6 cellular contexts compared by ENCODE assay signal in the genomic region with DNA sequence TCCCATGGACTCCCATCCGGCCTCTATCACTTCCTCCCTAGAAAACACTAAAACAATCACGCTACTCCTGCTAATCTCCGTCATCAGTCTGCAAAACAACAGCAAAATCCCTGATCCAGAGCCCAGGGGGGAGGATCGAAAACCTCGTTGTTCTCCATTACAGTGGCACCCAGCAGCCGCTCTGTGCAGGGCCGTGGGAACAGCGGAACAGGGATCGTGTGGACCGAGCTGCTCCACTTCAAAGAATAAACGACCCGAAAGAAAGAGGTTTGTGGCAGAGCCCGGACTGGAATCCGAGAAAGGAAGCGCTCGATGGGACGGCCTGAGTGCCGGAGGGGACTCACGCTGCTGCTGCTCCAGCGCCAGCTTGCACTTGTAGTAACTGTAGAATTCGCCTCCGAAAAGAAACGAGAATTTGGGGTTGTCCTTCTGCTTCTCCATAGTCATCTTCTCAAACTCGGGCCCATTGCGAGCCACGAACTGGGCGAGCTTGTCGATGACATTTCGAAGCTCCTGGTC. TPM values are rescaled to one million over a fixed set of nuclear protein-coding genes. Genes with fewer than 3 reads are reported as not detected.
DNase-seq lines count a peak whose midpoint lies in the region; ATAC-seq and TF ChIP-seq lines count a peak whose summit lies in the region.

No MANE protein-coding gene starts in this region.

- peaks cover 60% of the 10 kb centered on the region for H3K4me1 ChIP-seq in CD4-positive, CD25-positive, alpha-beta regulatory T cell (ENCODE audit: control insufficient read depth, insufficient read depth, low read length, poor library complexity, severe bottlenecking)

- H3K36me3 Mint-ChIP-seq in CD4-positive, CD25-positive, alpha-beta regulatory T cell, result peaks cover 23% of the 10 kb centered on the region
- H3K36me3 Mint-ChIP-seq in osteocyte (ENCODE audit: unreplicated experiment), result peaks cover 19% of the 10 kb centered on the region

- ATAC-seq in CD4-positive, CD25-positive, alpha-beta regulatory T cell (ENCODE audit: low read depth in 2 of 2), result no peak
- peak; percentile 5 for ATAC-seq in HG03442 (IDR thresholded peaks at IDR 0.05; ENCODE audit: unreplicated experiment)
- no peak for ATAC-seq in HG02571 (IDR thresholded peaks at IDR 0.05; ENCODE audit: unreplicated experiment)

- H3K9me3 Mint-ChIP-seq in CD4-positive, CD25-positive, alpha-beta regulatory T cell, result no peaks in the 10 kb centered on the region
- H3K9me3 Mint-ChIP-seq in osteocyte (ENCODE audit: unreplicated experiment), result no peaks in the 10 kb centered on the region

- H3K9me3 ChIP-seq in CD4-positive, CD25-positive, alpha-beta regulatory T cell (ENCODE audit: control insufficient read depth in 2 of 2, low read length in 2 of 2), result no peaks in the 10 kb centered on the region

- no peaks in the 10 kb centered on the region for H3K27me3 ChIP-seq in CD4-positive, CD25-positive, alpha-beta regulatory T cell (ENCODE audit: control insufficient read depth, insufficient read depth, low read length)

- TF ChIP-seq CTCF in osteocyte (IDR thresholded peaks at IDR 0.05), result no peak

- no peaks in the 10 kb centered on the region for H3K27me3 Mint-ChIP-seq in CD4-positive, CD25-positive, alpha-beta regulatory T cell
- H3K27me3 Mint-ChIP-seq in osteocyte (ENCODE audit: unreplicated experiment), result no peaks in the 10 kb centered on the region

- H3K4me1 Mint-ChIP-seq in CD4-positive, CD25-positive, alpha-beta regulatory T cell, result peaks cover 19 to 70% (median 36%) of the 10 kb centered on the region in 4 donors
- peaks cover 29% of the 10 kb centered on the region for H3K4me1 Mint-ChIP-seq in osteocyte (ENCODE audit: unreplicated experiment)

- H3K4me3 ChIP-seq in CD4-positive, CD25-positive, alpha-beta regulatory T cell (ENCODE audit: low read depth, low read length), result peak overlapping the region; percentile 91

- H3K36me3 ChIP-seq in CD4-positive, CD25-positive, alpha-beta regulatory T cell (ENCODE audit: control insufficient read depth, insufficient read depth, low read length), result peaks cover 21% of the 10 kb centered on the region

- H3K27ac Mint-ChIP-seq in CD4-positive, CD25-positive, alpha-beta regulatory T cell, result peak overlapping the region; percentile 74 to 93 (median 92)
- peak overlapping the region; percentile 48 for H3K27ac Mint-ChIP-seq in osteocyte (ENCODE audit: unreplicated experiment)

- H3K4me3 Mint-ChIP-seq in CD4-positive, CD25-positive, alpha-beta regulatory T cell, result peak overlapping the region; percentile 88 to 97 (median 94)
- peak overlapping the region; percentile 87 for H3K4me3 Mint-ChIP-seq in osteocyte (ENCODE audit: unreplicated experiment)

- peak in 1 of 3 donors; percentile 37 for DNase-seq in CD4-positive, CD25-positive, alpha-beta regulatory T cell
- DNase-seq in central memory CD4-positive, alpha-beta T cell, result peak; percentile 15
- DNase-seq in osteocyte (ENCODE audit: extremely low spot score, unreplicated experiment) (no peak), NCI-H1694 treated with DMSO at 0.1 percent for 48 hours (lab: John Stamatoyannopoulos, UW) (no peak)

- H3K27ac ChIP-seq in CD4-positive, CD25-positive, alpha-beta regulatory T cell (ENCODE audit: insufficient read depth, low read length, poor library complexity, severe bottlenecking), result peak overlapping the region; percentile 85

RNA-seq across cellular contexts. Expression of a gene that starts 0.7 kb away (rescaled TPM):
- total RNA-seq in CD4-positive, CD25-positive, alpha-beta regulatory T cell, result 57.2 TPM
- 10 to 100 TPM in 1 of 4 donors, 1 to 10 TPM in 3; 4.8 to 13.7 (median 8.4) TPM for polyA plus RNA-seq in CD4-positive, CD25-positive, alpha-beta regulatory T cell
- total RNA-seq in osteocyte, result 45.1 and 50.1 TPM in 2 replicates

RNA-seq across cellular contexts. Expression of a gene that starts 30.6 kb away (rescaled TPM):
- total RNA-seq in CD4-positive, CD25-positive, alpha-beta regulatory T cell, result 93.1 TPM
- 10 to 100 TPM; 19.0 to 28.5 (median 24.6) TPM for polyA plus RNA-seq in CD4-positive, CD25-positive, alpha-beta regulatory T cell
- total RNA-seq in osteocyte, result 49.8 and 55.5 TPM in 2 replicates

RNA-seq across cellular contexts. Expression of a gene that starts 45.4 kb away (rescaled TPM):
- 1.9 TPM for total RNA-seq in CD4-positive, CD25-positive, alpha-beta regulatory T cell
- 1 to 10 TPM in 2 of 4 donors, under 1 TPM in 1, not detected in 1; 0.76 to 1.6 (median 1.5) TPM for polyA plus RNA-seq in CD4-positive, CD25-positive, alpha-beta regulatory T cell
- 5.3 and 5.5 TPM in 2 replicates for total RNA-seq in osteocyte

RNA-seq across cellular contexts. Expression of a gene that starts 45.6 kb away (rescaled TPM):
- not detected for total RNA-seq in CD4-positive, CD25-positive, alpha-beta regulatory T cell
- not detected for polyA plus RNA-seq in CD4-positive, CD25-positive, alpha-beta regulatory T cell
- not detected in 2 replicates for total RNA-seq in osteocyte
